In genomic region chr16:69477546-69477945, GRCh38 we compare ENCODE assay signal across 14 cellular contexts. TPM values are rescaled to one million over a fixed set of nuclear protein-coding genes. Genes with fewer than 3 reads are reported as not detected.
DNase-seq lines count a peak whose midpoint lies in the region; ATAC-seq, FAIRE-seq and TF ChIP-seq lines count a peak whose summit lies in the region.
"Had no signal": no experiment of that assay in that cellular context is flagged by ENCODE, and none has a peak within 500 bp of the region (broad histone marks: within the 10 kb centered on the region; RNA-seq: fewer than 3 reads in every experiment).

No MANE protein-coding gene starts in this region.

- peaks cover 13% of the 10 kb centered on the region for H3K4me1 Mint-ChIP-seq in activated T-helper 1 cell treated with anti-CD3 and anti-CD28 coated beads, Interleukin-12 subunit alpha, Interleukin-12 subunit beta, Interleukin-2, Interleukin-4 antibody, amounts not matched to agents 30 ng/mL and 10 ng/mL and 1 ng/mL, durations not matched to agents 14 hours and 24 hours and 36 hours (ENCODE audit: low read depth)

- no peaks in the 10 kb centered on the region for H3K36me3 ChIP-seq in ACC112 (ENCODE audit: insufficient read depth, low read length)

- H3K27me3 ChIP-seq in ACC112 (ENCODE audit: insufficient read depth, low read length) = no peaks in the 10 kb centered on the region
- H3K27me3 ChIP-seq in foreskin keratinocyte = no peaks in the 10 kb centered on the region

- CTCF ChIA-PET in RWPE1 (lab: Yijun Ruan, JAX) = no interaction called here

- H3K27ac Mint-ChIP-seq in activated T-helper 1 cell treated with anti-CD3 and anti-CD28 coated beads, Interleukin-12 subunit alpha, Interleukin-12 subunit beta, Interleukin-2, Interleukin-4 antibody, amounts not matched to agents 30 ng/mL and 10 ng/mL and 1 ng/mL, durations not matched to agents 14 hours and 24 hours and 36 hours = no peak overlapping the region
- H3K27ac Mint-ChIP-seq: dendritic cell treated with granulocyte-macrophage colony-stimulating factor and Interleukin-4, amounts not matched to agents 40 ng/mL and 50 ng/mL, for 4 days had no signal

- POLR2A ChIA-PET in RWPE1 (lab: Yijun Ruan, JAX; ENCODE audit: low non-redundant PET) = no interaction called here

- no peak overlapping the region for H3K4me3 ChIP-seq in ACC112 (ENCODE audit: low read depth, low read length)
- H3K4me3 ChIP-seq: psoas muscle had no signal

- no peak for ATAC-seq in foreskin keratinocyte
- ATAC-seq: psoas muscle had no signal

- H3K4me1 ChIP-seq in ACC112 (ENCODE audit: control insufficient read depth, insufficient read depth, low read length, unreplicated experiment) (peaks cover 33% of the 10 kb centered on the region), foreskin keratinocyte (peaks cover 37% of the 10 kb centered on the region)

- H3K36me3 Mint-ChIP-seq in activated T-helper 1 cell treated with anti-CD3 and anti-CD28 coated beads, Interleukin-12 subunit alpha, Interleukin-12 subunit beta, Interleukin-2, Interleukin-4 antibody, amounts not matched to agents 30 ng/mL and 10 ng/mL and 1 ng/mL, durations not matched to agents 14 hours and 24 hours and 36 hours (ENCODE audit: low read depth) = peaks cover 2% of the 10 kb centered on the region

- DNase-seq in KBM-7 = peak; percentile 78
- no peak for DNase-seq in foreskin keratinocyte
- no peak for DNase-seq in RWPE1 (ENCODE audit: low spot score)
- DNase-seq in activated T-helper 1 cell treated with anti-CD3 and anti-CD28 coated beads, Interleukin-12 subunit alpha, Interleukin-12 subunit beta, Interleukin-2, Interleukin-4 antibody, amounts not matched to agents 30 ng/mL and 10 ng/mL and 1 ng/mL, durations not matched to agents 14 hours and 24 hours and 36 hours (ENCODE audit: low spot score) = no peak
- no peak for DNase-seq in activated T-cell treated with anti-CD3 and anti-CD28 coated beads, Interleukin-2, amount 50 U/mL, for 48 hours
- no peak for DNase-seq in OCI-M2 (lab: John Stamatoyannopoulos, UW; ENCODE audit: unreplicated experiment)
- DNase-seq: H7; NCI-H1105 treated with DMSO at 0.1 percent for 48 hours; psoas muscle; stimulated activated CD4-positive, alpha-beta T cell treated with anti-CD3 and anti-CD28 coated beads, Interleukin-1b, Interleukin-23, amount 100 ng/mL, for 48 hours had no signal

- H3K79me2 ChIP-seq in ACC112 (ENCODE audit: control insufficient read depth, insufficient read depth, low read length, unreplicated experiment) = no peaks in the 10 kb centered on the region

- intact Hi-C loops in activated T-helper 1 cell treated with anti-CD3 and anti-CD28 coated beads, Interleukin-12 subunit alpha, Interleukin-12 subunit beta, Interleukin-2, Interleukin-4 antibody, amounts not matched to agents 30 ng/mL and 10 ng/mL and 1 ng/mL, durations not matched to agents 14 hours and 24 hours and 36 hours (cut with micrococcal nuclease) = no loop called here

- in situ Hi-C loops in KBM-7 (cut with MboI; ENCODE audit: low pct_unique_long_range_greater_than_20kb, low sequenced_read_pairs) = no loop called here

- FAIRE-seq in TTC549 (lab: Jason Lieb, UNC) = peak; percentile 3
- FAIRE-seq: frontal cortex had no signal

- H3K27me3 Mint-ChIP-seq in activated T-helper 1 cell treated with anti-CD3 and anti-CD28 coated beads, Interleukin-12 subunit alpha, Interleukin-12 subunit beta, Interleukin-2, Interleukin-4 antibody, amounts not matched to agents 30 ng/mL and 10 ng/mL and 1 ng/mL, durations not matched to agents 14 hours and 24 hours and 36 hours (ENCODE audit: insufficient read depth) = no peaks in the 10 kb centered on the region

- no peak for TF ChIP-seq CTCF in foreskin keratinocyte (conservative IDR thresholded peaks at IDR 0.05)
- no peak for TF ChIP-seq CTCF in RWPE1 (conservative IDR thresholded peaks at IDR 0.05; ENCODE audit: low read depth)

- peak overlapping the region; percentile 15 for H2AFZ ChIP-seq in ACC112 (ENCODE audit: low read length, unreplicated experiment)

- H3K27ac ChIP-seq in ACC112 (ENCODE audit: low read depth, low read length) (peak overlapping the region; percentile 55), foreskin keratinocyte (peak overlapping the region; percentile 8), RWPE1 (no peak overlapping the region)
- H3K27ac ChIP-seq: psoas muscle had no signal

- no peak overlapping the region for H3K4me3 Mint-ChIP-seq in activated T-helper 1 cell treated with anti-CD3 and anti-CD28 coated beads, Interleukin-12 subunit alpha, Interleukin-12 subunit beta, Interleukin-2, Interleukin-4 antibody, amounts not matched to agents 30 ng/mL and 10 ng/mL and 1 ng/mL, durations not matched to agents 14 hours and 24 hours and 36 hours
- H3K4me3 Mint-ChIP-seq: dendritic cell treated with granulocyte-macrophage colony-stimulating factor and Interleukin-4, amounts not matched to agents 40 ng/mL and 50 ng/mL, for 4 days had no signal

- H3K9me3 Mint-ChIP-seq in activated T-helper 1 cell treated with anti-CD3 and anti-CD28 coated beads, Interleukin-12 subunit alpha, Interleukin-12 subunit beta, Interleukin-2, Interleukin-4 antibody, amounts not matched to agents 30 ng/mL and 10 ng/mL and 1 ng/mL, durations not matched to agents 14 hours and 24 hours and 36 hours = no peaks in the 10 kb centered on the region
- H3K9me3 Mint-ChIP-seq: dendritic cell treated with granulocyte-macrophage colony-stimulating factor and Interleukin-4, amounts not matched to agents 40 ng/mL and 50 ng/mL, for 4 days had no signal

RNA-seq across cellular contexts. Expression of gene CYB5B, which starts 53.1 kb away (rescaled TPM):
- 171 and 188 TPM in 2 replicates for total RNA-seq in foreskin keratinocyte
- 130 and 156 TPM in 2 replicates for polyA plus RNA-seq in foreskin keratinocyte
- total RNA-seq in activated T-helper 1 cell treated with anti-CD3 and anti-CD28 coated beads, Interleukin-12 subunit alpha, Interleukin-12 subunit beta, Interleukin-2, Interleukin-4 antibody, amounts not matched to agents 30 ng/mL and 10 ng/mL and 1 ng/mL, durations not matched to agents 14 hours and 24 hours and 36 hours = 157 and 166 TPM in 2 replicates
